35 cellular contexts compared by ENCODE assay signal in the genomic region with DNA sequence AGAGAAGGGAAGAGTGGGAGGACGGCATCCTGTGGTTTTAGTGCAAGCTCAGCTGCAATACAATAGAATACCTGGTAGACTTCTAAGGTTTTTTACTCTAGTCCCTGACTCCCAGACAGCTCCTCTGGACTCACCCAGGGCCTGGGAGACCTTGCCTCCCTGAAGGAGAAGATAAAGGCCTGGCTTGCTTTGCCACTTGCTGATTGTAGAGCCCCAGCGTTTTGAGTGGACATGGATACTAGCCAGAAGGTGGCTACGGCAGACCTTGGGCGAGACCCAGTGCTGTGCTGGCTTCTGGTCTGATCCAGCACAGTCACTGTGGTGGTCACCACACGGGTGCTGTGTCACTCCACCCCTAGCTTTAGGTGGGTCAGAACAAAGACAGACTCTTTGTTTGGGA.
"Had no signal": no experiment of that assay in that cellular context is flagged by ENCODE, and none has a peak within 500 bp of the region (broad histone marks: within the 10 kb centered on the region; RNA-seq: fewer than 3 reads in every experiment).

No MANE protein-coding gene starts in this region.

- DNase-seq: activated B cell treated with CpG ODN at 0.5 μM for 24 hours; activated CD4-positive, alpha-beta memory T cell treated with anti-CD3 and anti-CD28 coated beads, Interleukin-2, amount 10 ng/mL, durations not matched to agents 7 days and 5 days; activated CD4-positive, alpha-beta T cell treated with anti-CD3 and anti-CD28 coated beads for 1 hour; activated CD4-positive, alpha-beta T cell treated with anti-CD3 and anti-CD28 coated beads for 36 hours; activated CD4-positive, alpha-beta T cell treated with anti-CD3 and anti-CD28 coated beads for 48 hours; activated CD4-positive, alpha-beta T cell treated with anti-CD3 and anti-CD28 coated beads, Interleukin-2, amount 10 ng/mL, durations not matched to agents 7 days and 5 days; activated CD4-positive, alpha-beta T cell treated with anti-CD3 and anti-CD28 coated beads, Interleukin-2, amount 50 U/mL, for 48 hours; activated CD8-positive, alpha-beta memory T cell treated with anti-CD3 and anti-CD28 coated beads for 24 hours; activated CD8-positive, alpha-beta memory T cell treated with anti-CD3 and anti-CD28 coated beads, Interleukin-2, amount 10 ng/mL, durations not matched to agents 7 days and 5 days; activated CD8-positive, alpha-beta memory T cell treated with anti-CD3 and anti-CD28 coated beads, Interleukin-2, amount 50 U/mL, for 48 hours; activated CD8-positive, alpha-beta T cell treated with anti-CD3 and anti-CD28 coated beads, Interleukin-2, amount 10 ng/mL, durations not matched to agents 7 days and 5 days; activated effector memory CD4-positive, alpha-beta T cell treated with Interleukin-2 at 50 U/mL for 16 hours; activated gamma-delta T cell; activated naive CD4-positive, alpha-beta T cell treated with anti-CD3 and anti-CD28 coated beads, Interleukin-2, amount 10 ng/mL, durations not matched to agents 7 days and 5 days; activated naive CD4-positive, alpha-beta T cell treated with Interleukin-2 at 50 U/mL for 16 hours; activated naive CD8-positive, alpha-beta T cell treated with anti-CD3 and anti-CD28 coated beads, Interleukin-2, amount 10 ng/mL, durations not matched to agents 7 days and 5 days; activated naive CD8-positive, alpha-beta T cell treated with anti-CD3 and anti-CD28 coated beads, Interleukin-2, amount 50 U/mL, for 24 hours; activated T-cell treated with anti-CD3 and anti-CD28 coated beads, Interleukin-2, amount 50 U/mL, for 24 hours; activated T-cell treated with anti-CD3 and anti-CD28 coated beads, Interleukin-2, amount 50 U/mL, for 48 hours; amygdala; anterior cingulate cortex; brain microvascular endothelial cell; central memory CD4-positive, alpha-beta T cell; T-helper 1 cell; T-helper 2 cell; T-helper 9 cell had no signal

- H3K4me3 ChIP-seq: ascending aorta, breast epithelium had no signal

- ATAC-seq: activated CD4-positive, alpha-beta T cell treated with anti-CD3 and anti-CD28 coated beads for 36 hours; activated CD4-positive, CD25-positive, alpha-beta regulatory T cell treated with anti-CD3 and anti-CD28 coated beads, Interleukin-2, amount 50 U/mL, for 24 hours; activated CD8-positive, alpha-beta memory T cell treated with anti-CD3 and anti-CD28 coated beads, Interleukin-2, amount 10 ng/mL, durations not matched to agents 7 days and 5 days; activated CD8-positive, alpha-beta T cell treated with anti-CD3 and anti-CD28 coated beads, Interleukin-2, amount 10 ng/mL, durations not matched to agents 7 days and 5 days; activated naive CD8-positive, alpha-beta T cell treated with anti-CD3 and anti-CD28 coated beads, Interleukin-2, amount 50 U/mL, for 24 hours had no signal

- H3K4me3 Mint-ChIP-seq: activated B cell treated with CpG ODN at 0.5 μM for 24 hours; activated CD4-positive, alpha-beta memory T cell treated with anti-CD3 and anti-CD28 coated beads, Interleukin-2, amount 10 ng/mL, durations not matched to agents 7 days and 5 days; activated CD4-positive, alpha-beta T cell treated with anti-CD3 and anti-CD28 coated beads for 36 hours; activated CD4-positive, alpha-beta T cell treated with anti-CD3 and anti-CD28 coated beads, Interleukin-2, amount 10 ng/mL, durations not matched to agents 7 days and 5 days; activated CD8-positive, alpha-beta memory T cell treated with anti-CD3 and anti-CD28 coated beads, Interleukin-2, amount 10 ng/mL, durations not matched to agents 7 days and 5 days; activated CD8-positive, alpha-beta T cell treated with anti-CD3 and anti-CD28 coated beads, Interleukin-2, amount 10 ng/mL, durations not matched to agents 7 days and 5 days; activated naive CD4-positive, alpha-beta T cell treated with anti-CD3 and anti-CD28 coated beads, Interleukin-2, amount 10 ng/mL, durations not matched to agents 7 days and 5 days; activated naive CD4-positive, alpha-beta T cell treated with anti-CD3 and anti-CD28 coated beads, Interleukin-2, amount 50 U/mL, for 24 hours; activated naive CD8-positive, alpha-beta T cell; activated naive CD8-positive, alpha-beta T cell treated with anti-CD3 and anti-CD28 coated beads, Interleukin-2, amount 10 ng/mL, durations not matched to agents 7 days and 5 days; activated naive CD8-positive, alpha-beta T cell treated with anti-CD3 and anti-CD28 coated beads, Interleukin-2, amount 50 U/mL, for 24 hours; activated T-cell treated with anti-CD3 and anti-CD28 coated beads, Interleukin-2, amount 50 U/mL, for 24 hours; T-helper 1 cell treated with Interleukin-12 subunit alpha and Interleukin-12 subunit beta and Interleukin-4 antibody, amounts not matched to agents 30 μg/mL and 1 μg/mL, for 36 hours; T-helper 2 cell treated with Interferon-gamma antibody and Interleukin-4, amounts not matched to agents 5 μg/mL and 100 μg/mL, for 36 hours had no signal

- H3K4me1 Mint-ChIP-seq: activated B cell treated with CpG ODN at 0.5 μM for 24 hours; activated CD4-positive, alpha-beta memory T cell treated with anti-CD3 and anti-CD28 coated beads, Interleukin-2, amount 10 ng/mL, durations not matched to agents 7 days and 5 days; activated CD4-positive, alpha-beta T cell treated with anti-CD3 and anti-CD28 coated beads for 36 hours; activated CD4-positive, alpha-beta T cell treated with anti-CD3 and anti-CD28 coated beads, Interleukin-2, amount 10 ng/mL, durations not matched to agents 7 days and 5 days; activated CD8-positive, alpha-beta memory T cell treated with anti-CD3 and anti-CD28 coated beads, Interleukin-2, amount 10 ng/mL, durations not matched to agents 7 days and 5 days; activated naive CD4-positive, alpha-beta T cell treated with anti-CD3 and anti-CD28 coated beads, Interleukin-2, amount 10 ng/mL, durations not matched to agents 7 days and 5 days; activated naive CD4-positive, alpha-beta T cell treated with anti-CD3 and anti-CD28 coated beads, Interleukin-2, amount 50 U/mL, for 24 hours; activated naive CD8-positive, alpha-beta T cell treated with anti-CD3 and anti-CD28 coated beads, Interleukin-2, amount 10 ng/mL, durations not matched to agents 7 days and 5 days; activated naive CD8-positive, alpha-beta T cell treated with anti-CD3 and anti-CD28 coated beads, Interleukin-2, amount 50 U/mL, for 24 hours had no signal

- H3K27me3 Mint-ChIP-seq: activated B cell treated with CpG ODN at 0.5 μM for 24 hours; activated CD4-positive, alpha-beta memory T cell treated with anti-CD3 and anti-CD28 coated beads, Interleukin-2, amount 10 ng/mL, durations not matched to agents 7 days and 5 days; activated CD4-positive, alpha-beta T cell treated with anti-CD3 and anti-CD28 coated beads for 36 hours; activated CD4-positive, alpha-beta T cell treated with anti-CD3 and anti-CD28 coated beads, Interleukin-2, amount 10 ng/mL, durations not matched to agents 7 days and 5 days; activated CD8-positive, alpha-beta memory T cell treated with anti-CD3 and anti-CD28 coated beads, Interleukin-2, amount 10 ng/mL, durations not matched to agents 7 days and 5 days; activated naive CD4-positive, alpha-beta T cell treated with anti-CD3 and anti-CD28 coated beads, Interleukin-2, amount 10 ng/mL, durations not matched to agents 7 days and 5 days; activated naive CD8-positive, alpha-beta T cell treated with anti-CD3 and anti-CD28 coated beads, Interleukin-2, amount 10 ng/mL, durations not matched to agents 7 days and 5 days had no signal

- H3K27ac Mint-ChIP-seq: activated B cell treated with CpG ODN at 0.5 μM for 24 hours; activated CD4-positive, alpha-beta memory T cell treated with anti-CD3 and anti-CD28 coated beads, Interleukin-2, amount 10 ng/mL, durations not matched to agents 7 days and 5 days; activated CD4-positive, alpha-beta T cell treated with anti-CD3 and anti-CD28 coated beads for 36 hours; activated CD4-positive, alpha-beta T cell treated with anti-CD3 and anti-CD28 coated beads, Interleukin-2, amount 10 ng/mL, durations not matched to agents 7 days and 5 days; activated CD8-positive, alpha-beta memory T cell treated with anti-CD3 and anti-CD28 coated beads, Interleukin-2, amount 10 ng/mL, durations not matched to agents 7 days and 5 days; activated CD8-positive, alpha-beta T cell treated with anti-CD3 and anti-CD28 coated beads, Interleukin-2, amount 10 ng/mL, durations not matched to agents 7 days and 5 days; activated naive CD4-positive, alpha-beta T cell treated with anti-CD3 and anti-CD28 coated beads, Interleukin-2, amount 10 ng/mL, durations not matched to agents 7 days and 5 days; activated naive CD4-positive, alpha-beta T cell treated with anti-CD3 and anti-CD28 coated beads, Interleukin-2, amount 50 U/mL, for 24 hours; activated naive CD8-positive, alpha-beta T cell; activated naive CD8-positive, alpha-beta T cell treated with anti-CD3 and anti-CD28 coated beads, Interleukin-2, amount 10 ng/mL, durations not matched to agents 7 days and 5 days; activated naive CD8-positive, alpha-beta T cell treated with anti-CD3 and anti-CD28 coated beads, Interleukin-2, amount 50 U/mL, for 24 hours; activated T-cell treated with anti-CD3 and anti-CD28 coated beads, Interleukin-2, amount 50 U/mL, for 24 hours; activated T-helper 2 cell treated with anti-CD3 and anti-CD28 coated beads, Interferon-gamma antibody, Interleukin-2, Interleukin-4, amounts not matched to agents 10 μg/mL and 5 μg/mL and 100 μg/mL, durations not matched to agents 14 hours and 24 hours and 36 hours; T-helper 1 cell treated with Interleukin-12 subunit alpha and Interleukin-12 subunit beta and Interleukin-4 antibody, amounts not matched to agents 30 μg/mL and 1 μg/mL, for 36 hours; T-helper 2 cell treated with Interferon-gamma antibody and Interleukin-4, amounts not matched to agents 5 μg/mL and 100 μg/mL, for 36 hours had no signal

- H3K36me3 Mint-ChIP-seq: activated CD8-positive, alpha-beta memory T cell treated with anti-CD3 and anti-CD28 coated beads, Interleukin-2, amount 10 ng/mL, durations not matched to agents 7 days and 5 days; activated naive CD4-positive, alpha-beta T cell treated with anti-CD3 and anti-CD28 coated beads, Interleukin-2, amount 10 ng/mL, durations not matched to agents 7 days and 5 days; activated naive CD4-positive, alpha-beta T cell treated with anti-CD3 and anti-CD28 coated beads, Interleukin-2, amount 50 U/mL, for 24 hours; activated naive CD8-positive, alpha-beta T cell; activated naive CD8-positive, alpha-beta T cell treated with anti-CD3 and anti-CD28 coated beads, Interleukin-2, amount 10 ng/mL, durations not matched to agents 7 days and 5 days had no signal

- H3K9me3 ChIP-seq: ascending aorta, breast epithelium had no signal

- H3K36me3 ChIP-seq: ascending aorta, brain microvascular endothelial cell, breast epithelium had no signal

- H3K9me3 Mint-ChIP-seq: activated CD4-positive, alpha-beta memory T cell treated with anti-CD3 and anti-CD28 coated beads, Interleukin-2, amount 10 ng/mL, durations not matched to agents 7 days and 5 days; activated CD4-positive, alpha-beta T cell treated with anti-CD3 and anti-CD28 coated beads, Interleukin-2, amount 10 ng/mL, durations not matched to agents 7 days and 5 days; activated naive CD4-positive, alpha-beta T cell treated with anti-CD3 and anti-CD28 coated beads, Interleukin-2, amount 10 ng/mL, durations not matched to agents 7 days and 5 days; activated naive CD4-positive, alpha-beta T cell treated with anti-CD3 and anti-CD28 coated beads, Interleukin-2, amount 50 U/mL, for 24 hours; activated naive CD8-positive, alpha-beta T cell treated with anti-CD3 and anti-CD28 coated beads, Interleukin-2, amount 10 ng/mL, durations not matched to agents 7 days and 5 days; activated naive CD8-positive, alpha-beta T cell treated with anti-CD3 and anti-CD28 coated beads, Interleukin-2, amount 50 U/mL, for 24 hours; activated T-helper 2 cell treated with anti-CD3 and anti-CD28 coated beads, Interferon-gamma antibody, Interleukin-2, Interleukin-4, amounts not matched to agents 10 μg/mL and 5 μg/mL and 100 μg/mL, durations not matched to agents 14 hours and 24 hours and 36 hours; T-helper 2 cell treated with Interferon-gamma antibody and Interleukin-4, amounts not matched to agents 5 μg/mL and 100 μg/mL, for 36 hours had no signal

- H3K27me3 ChIP-seq: ascending aorta, brain microvascular endothelial cell, breast epithelium had no signal

- H3K27ac ChIP-seq: ascending aorta, brain microvascular endothelial cell, breast epithelium, VCaP had no signal

- H3K4me1 ChIP-seq: ascending aorta, breast epithelium had no signal
